Comparison of ENCODE assay signal across 8 cellular contexts in the genomic region with DNA sequence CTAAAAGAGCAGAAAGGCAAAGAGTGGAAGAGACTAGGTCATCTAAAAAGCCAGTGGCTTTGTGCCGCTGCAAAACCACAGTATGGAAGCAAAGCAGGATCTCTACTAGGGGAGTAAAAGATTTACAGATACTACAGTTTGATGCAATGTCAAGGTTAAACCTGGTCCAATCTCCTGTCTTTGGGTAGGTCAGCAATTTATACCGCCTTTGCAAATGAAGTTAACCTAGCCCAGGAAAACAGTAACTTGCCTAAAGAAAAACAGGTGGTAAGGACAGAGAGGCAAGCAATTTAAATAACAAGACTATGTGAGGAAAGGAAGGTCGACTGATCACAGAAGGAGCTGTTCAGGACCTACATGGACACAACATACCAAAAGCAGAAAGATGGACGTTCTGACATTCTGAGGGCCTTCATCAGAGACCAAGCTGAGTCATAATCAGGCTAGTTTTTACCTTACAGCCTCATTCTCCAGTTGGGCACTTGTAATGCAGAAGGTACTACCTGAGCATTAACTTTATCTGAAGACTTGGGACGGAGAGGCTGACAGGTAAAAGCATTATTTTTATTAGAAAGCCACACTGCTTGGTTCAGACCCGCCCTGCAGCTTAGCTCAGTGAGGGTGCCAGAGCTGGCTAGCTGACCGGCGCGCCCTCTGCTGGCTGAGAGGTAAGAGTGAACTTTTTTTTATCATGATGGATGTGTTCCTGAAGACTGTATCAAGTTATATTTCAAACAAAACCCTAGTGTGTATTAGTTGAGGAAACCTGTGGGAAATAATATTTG. TPM values are rescaled to one million over a fixed set of nuclear protein-coding genes. Genes with fewer than 3 reads are reported as not detected.
DNase-seq lines count a peak whose midpoint lies in the region; ATAC-seq and TF ChIP-seq lines count a peak whose summit lies in the region.

No MANE protein-coding gene starts in this region.

- peaks cover 11% of the 10 kb centered on the region for H3K4me1 ChIP-seq in ACC112 (ENCODE audit: control insufficient read depth, insufficient read depth, low read length, unreplicated experiment)

- ATAC-seq in GM18519 (IDR thresholded peaks at IDR 0.05; ENCODE audit: low FRiP score, unreplicated experiment), result peak; percentile 59
- ATAC-seq in HG03103 (IDR thresholded peaks at IDR 0.05; ENCODE audit: low read depth, unreplicated experiment), result peak; percentile 48

- H3K27ac ChIP-seq in ACC112 (ENCODE audit: low read depth, low read length), result no peak overlapping the region

- peak; percentile 89 for TF ChIP-seq CTCF in kidney epithelial cell (IDR thresholded peaks at IDR 0.05; ENCODE audit: insufficient read depth, low read length, poor library complexity, severe bottlenecking)

- H2AFZ ChIP-seq in ACC112 (ENCODE audit: low read length, unreplicated experiment), result peak overlapping the region; percentile 77

- H3K79me2 ChIP-seq in ACC112 (ENCODE audit: control insufficient read depth, insufficient read depth, low read length, unreplicated experiment), result no peaks in the 10 kb centered on the region

- H3K4me3 ChIP-seq in ACC112 (ENCODE audit: low read depth, low read length) (peak overlapping the region; percentile 64), kidney epithelial cell (ENCODE audit: low read depth, low read length) (no peak overlapping the region)

- H3K36me3 ChIP-seq in ACC112 (ENCODE audit: insufficient read depth, low read length), result no peaks in the 10 kb centered on the region
- H3K36me3 ChIP-seq in kidney epithelial cell (ENCODE audit: control insufficient read depth, insufficient read depth, low read length), result no peaks in the 10 kb centered on the region

- DNase-seq in NCI-H2227 (lab: John Stamatoyannopoulos, UW; ENCODE audit: unreplicated experiment) (peak; percentile 75), cerebellar cortex (ENCODE audit: low spot score) (peak; percentile 85), kidney epithelial cell (ENCODE audit: low read depth) (peak; percentile 19)
- DNase-seq in activated CD4-positive, alpha-beta T cell treated with anti-CD3 and anti-CD28 coated beads for 1 hour, result peak; percentile 74
- peak; percentile 78 for DNase-seq in stimulated activated CD4-positive, alpha-beta T cell treated with anti-CD3 and anti-CD28 coated beads, Interleukin-1b, Interleukin-23, amount 100 ng/mL, for 48 hours

- H3K27me3 ChIP-seq in ACC112 (ENCODE audit: insufficient read depth, low read length), result no peaks in the 10 kb centered on the region
- no peaks in the 10 kb centered on the region for H3K27me3 ChIP-seq in kidney epithelial cell (ENCODE audit: control insufficient read depth, insufficient read depth, low read length)

RNA-seq across cellular contexts. Expression of a gene that starts 15.9 kb away (rescaled TPM):
- 1.2 TPM in 1 of 2 replicates, not detected in the other for total RNA-seq in kidney epithelial cell

Comparison
In these comparisons a context has a peak if more than half of its experiments do, and no peak if none do; other contexts are left out.
1. DNase-seq: peak in every context shown above with its lines; median percentile 85 in cerebellar cortex; 78 in stimulated activated CD4-positive, alpha-beta T cell treated with anti-CD3 and anti-CD28 coated beads, Interleukin-1b, Interleukin-23, amount 100 ng/mL, for 48 hours; 75 in NCI-H2227; 74 in activated CD4-positive, alpha-beta T cell treated with anti-CD3 and anti-CD28 coated beads for 1 hour; 19 in kidney epithelial cell.